11 cellular contexts compared by ENCODE assay signal in genomic region chr7:5661941-5662340, GRCh38.
DNase-seq lines count a peak whose midpoint lies in the region; ATAC-seq, FAIRE-seq and TF ChIP-seq lines count a peak whose summit lies in the region.
"Had no signal": no experiment of that assay in that cellular context is flagged by ENCODE, and none has a peak within 500 bp of the region (broad histone marks: within the 10 kb centered on the region; RNA-seq: fewer than 3 reads in every experiment).

No MANE protein-coding gene starts in this region.

- peaks cover 13% of the 10 kb centered on the region for H3K36me3 ChIP-seq in CD8-positive, alpha-beta T cell (ENCODE audit: insufficient read depth, low read length)
- H3K36me3 ChIP-seq: prostate gland had no signal

- peaks cover 52% of the 10 kb centered on the region for H3K36me3 Mint-ChIP-seq in CD8-positive, alpha-beta T cell
- peaks cover 38% of the 10 kb centered on the region for H3K36me3 Mint-ChIP-seq in activated T-helper 17 cell treated with anti-CD3 and anti-CD28 coated beads, Interleukin-2, amount 50 U/mL, for 72 hours (ENCODE audit: low read depth)

- no peaks in the 10 kb centered on the region for H3K9me3 ChIP-seq in CD8-positive, alpha-beta T cell (ENCODE audit: low read length)
- H3K9me3 ChIP-seq: prostate gland had no signal

- no peak for TF ChIP-seq CTCF in CD8-positive, alpha-beta T cell (IDR thresholded peaks at IDR 0.05)
- TF ChIP-seq CTCF in D721Med (IDR thresholded peaks at IDR 0.05; ENCODE audit: insufficient read depth, missing control alignments) = no peak

- H3K4me3 Mint-ChIP-seq in CD8-positive, alpha-beta T cell = peak overlapping the region; percentile 15
- no peak overlapping the region for H3K4me3 Mint-ChIP-seq in activated T-helper 17 cell treated with anti-CD3 and anti-CD28 coated beads, Interleukin-2, amount 50 U/mL, for 72 hours

- peak; percentile 50 for ATAC-seq in CD8-positive, alpha-beta T cell
- peak; percentile 19 for ATAC-seq in activated T-helper 17 cell treated with anti-CD3 and anti-CD28 coated beads, Interleukin-2, amount 50 U/mL, for 72 hours (replicated peaks)
- no peak for ATAC-seq in GM18873 (IDR thresholded peaks at IDR 0.05; ENCODE audit: low FRiP score, unreplicated experiment)

- H3K27me3 Mint-ChIP-seq in CD8-positive, alpha-beta T cell (ENCODE audit: low read depth) = no peaks in the 10 kb centered on the region
- no peaks in the 10 kb centered on the region for H3K27me3 Mint-ChIP-seq in activated T-helper 17 cell treated with anti-CD3 and anti-CD28 coated beads, Interleukin-2, amount 50 U/mL, for 72 hours

- FAIRE-seq in D721Med (lab: Jason Lieb, UNC) = no peak

- POLR2A ChIA-PET in CD8-positive, alpha-beta T cell (lab: Charles Lee) = interaction anchor here (1.2 kb wide), 1 partner anchor 36 kb away, joined by 5 read pairs; no protein-coding TSS in a partner anchor

- no peak overlapping the region for H3K4me3 ChIP-seq in CD8-positive, alpha-beta T cell (ENCODE audit: low read depth, low read length)
- H3K4me3 ChIP-seq in Jurkat, Clone E6-1 (ENCODE audit: low read length) = no peak overlapping the region
- H3K4me3 ChIP-seq: prostate gland had no signal

- H3K9me3 Mint-ChIP-seq in CD8-positive, alpha-beta T cell = no peaks in the 10 kb centered on the region
- no peaks in the 10 kb centered on the region for H3K9me3 Mint-ChIP-seq in activated T-helper 17 cell treated with anti-CD3 and anti-CD28 coated beads, Interleukin-2, amount 50 U/mL, for 72 hours

- CTCF ChIA-PET in CD8-positive, alpha-beta T cell (lab: Charles Lee) = interaction anchor here (1.2 to 1.9 kb wide), 3 partner anchors 17 to 43 kb away, joined by 4 to 6 read pairs (median 5); no protein-coding TSS in a partner anchor

- intact Hi-C loops in CD8-positive, alpha-beta T cell (cut with DNase I, micrococcal nuclease) = no loop called here

- peaks cover 15% of the 10 kb centered on the region for H3K4me1 ChIP-seq in CD8-positive, alpha-beta T cell (ENCODE audit: insufficient read depth, low read length)
- H3K4me1 ChIP-seq: prostate gland had no signal

- peak in 1 of 7 experiments; percentile 29 for DNase-seq in CD8-positive, alpha-beta T cell
- peak; percentile 71 for DNase-seq in Jurkat, Clone E6-1 (ENCODE audit: low read depth, low spot score)
- DNase-seq in midbrain (lab: John Stamatoyannopoulos, UW) = peak; percentile 64
- no peak for DNase-seq in NCI-H2196 (lab: John Stamatoyannopoulos, UW; ENCODE audit: unreplicated experiment)
- no peak for DNase-seq in SHP77 (lab: John Stamatoyannopoulos, UW)
- DNase-seq in D721Med (ENCODE audit: insufficient read length, low spot score) = no peak
- DNase-seq: DMS79 treated with DMSO at 0.1 percent for 48 hours, IMR-90 had no signal

- H3K4me1 Mint-ChIP-seq in CD8-positive, alpha-beta T cell (ENCODE audit: low read depth) = peaks cover 26% of the 10 kb centered on the region
- peaks cover 14% of the 10 kb centered on the region for H3K4me1 Mint-ChIP-seq in activated T-helper 17 cell treated with anti-CD3 and anti-CD28 coated beads, Interleukin-2, amount 50 U/mL, for 72 hours

- H3K27ac Mint-ChIP-seq in CD8-positive, alpha-beta T cell = peak overlapping the region; percentile 18
- H3K27ac Mint-ChIP-seq in activated T-helper 17 cell treated with anti-CD3 and anti-CD28 coated beads, Interleukin-2, amount 50 U/mL, for 72 hours = peak overlapping the region; percentile 46

- H3K27me3 ChIP-seq in CD8-positive, alpha-beta T cell (ENCODE audit: insufficient read depth, low read length) = no peaks in the 10 kb centered on the region

- H3K27ac ChIP-seq in CD8-positive, alpha-beta T cell (ENCODE audit: low read depth, low read length) = no peak overlapping the region
- H3K27ac ChIP-seq: prostate gland had no signal

Comparison
In these comparisons a context has a peak if more than half of its experiments do, and no peak if none do; other contexts are left out.
1. DNase-seq: peak in Jurkat, Clone E6-1 (single experiment) and midbrain (single experiment); none in NCI-H2196 (single experiment), SHP77 (0 of 2) and D721Med (single experiment).